ENCODE assay signal across 13 cellular contexts in the genomic region with DNA sequence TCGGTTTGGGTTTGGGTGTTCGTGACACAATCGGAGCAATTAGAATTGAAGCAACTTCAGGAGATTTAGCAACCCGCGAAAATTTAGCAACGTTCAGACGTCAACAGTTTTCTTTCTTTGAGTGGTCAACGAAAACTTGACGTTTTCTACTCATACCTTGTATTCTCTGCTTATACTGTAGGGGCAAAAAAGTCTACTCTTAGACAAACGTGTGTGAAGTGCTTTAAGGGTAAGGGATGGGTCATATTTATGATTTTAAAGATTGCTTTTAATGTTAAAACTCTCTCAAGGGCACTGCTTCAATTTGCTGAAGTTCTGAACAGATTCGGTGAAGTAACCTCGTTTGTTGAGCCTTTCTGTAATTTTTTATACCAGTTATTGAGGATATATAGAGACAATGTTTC. TPM values are rescaled to one million over a fixed set of nuclear protein-coding genes. Genes with fewer than 3 reads are reported as not detected.
DNase-seq lines count a peak whose midpoint lies in the region; ATAC-seq and TF ChIP-seq lines count a peak whose summit lies in the region.
"Had no signal": no experiment of that assay in that cellular context is flagged by ENCODE, and none has a peak within 500 bp of the region (broad histone marks: within the 10 kb centered on the region; RNA-seq: fewer than 3 reads in every experiment).

No MANE protein-coding gene starts in this region.

- peaks cover 40% of the 10 kb centered on the region for H3K4me1 Mint-ChIP-seq in CD8-positive, alpha-beta T cell (ENCODE audit: low read depth)
- H3K4me1 Mint-ChIP-seq in activated B cell treated with CpG ODN at 0.5 μM for 24 hours (peaks cover 40% of the 10 kb centered on the region), mesothelial cell of epicardium (peaks cover 35% of the 10 kb centered on the region)

- peaks cover 70% of the 10 kb centered on the region for H3K27me3 Mint-ChIP-seq in CD8-positive, alpha-beta T cell (ENCODE audit: low read depth)
- H3K27me3 Mint-ChIP-seq in activated B cell treated with CpG ODN at 0.5 μM for 24 hours (peaks cover 67% of the 10 kb centered on the region), mesothelial cell of epicardium (ENCODE audit: low read depth) (peaks cover 95% of the 10 kb centered on the region)

- no peaks in the 10 kb centered on the region for H3K36me3 ChIP-seq in CD8-positive, alpha-beta T cell (ENCODE audit: insufficient read depth, low read length)
- H3K36me3 ChIP-seq: transverse colon had no signal

- POLR2A ChIA-PET in CD8-positive, alpha-beta T cell (lab: Charles Lee), result no interaction called here
- POLR2A ChIA-PET in activated B cell treated with CpG ODN at 0.5 μM for 24 hours (lab: Charles Lee), result interaction anchor here (0.7 kb wide), 1 partner anchor 10 kb away, joined by 3 read pairs; no protein-coding TSS in a partner anchor

- TF ChIP-seq CTCF in CD8-positive, alpha-beta T cell (IDR thresholded peaks at IDR 0.05), result no peak
- no peak for TF ChIP-seq CTCF in HL-60 (IDR thresholded peaks at IDR 0.05; ENCODE audit: insufficient read depth, low read length)
- no peak for TF ChIP-seq CTCF in activated B cell treated with CpG ODN at 0.5 μM for 24 hours (IDR thresholded peaks at IDR 0.05)
- no peak for TF ChIP-seq CTCF in mesothelial cell of epicardium (IDR thresholded peaks at IDR 0.05; ENCODE audit: unreplicated experiment)

- ATAC-seq in CD8-positive, alpha-beta T cell, result no peak
- ATAC-seq in activated B cell treated with CpG ODN at 0.5 μM for 24 hours (ENCODE audit: low read depth) (no peak), GM21619 (IDR thresholded peaks at IDR 0.05; ENCODE audit: unreplicated experiment) (no peak)

- intact Hi-C loops in CD8-positive, alpha-beta T cell (cut with DNase I, micrococcal nuclease), result no loop called here
- intact Hi-C loops in activated B cell treated with CpG ODN at 0.5 μM for 24 hours (cut with micrococcal nuclease), result no loop called here

- H3K9me3 ChIP-seq in CD8-positive, alpha-beta T cell (ENCODE audit: low read length), result no peaks in the 10 kb centered on the region
- H3K9me3 ChIP-seq: SJCRH30, transverse colon had no signal

- no peak overlapping the region for H3K27ac Mint-ChIP-seq in CD8-positive, alpha-beta T cell
- peak overlapping the region; percentile 41 for H3K27ac Mint-ChIP-seq in activated B cell treated with CpG ODN at 0.5 μM for 24 hours
- H3K27ac Mint-ChIP-seq in mesothelial cell of epicardium, result no peak overlapping the region
- H3K27ac Mint-ChIP-seq: memory B cell had no signal

- H3K4me3 ChIP-seq in CD8-positive, alpha-beta T cell (ENCODE audit: low read depth, low read length), result no peak overlapping the region
- peak overlapping the region; percentile 31 for H3K4me3 ChIP-seq in HL-60 (replicated peaks; ENCODE audit: insufficient read depth, low read length)
- H3K4me3 ChIP-seq: SJCRH30 had no signal

- no peaks in the 10 kb centered on the region for H3K36me3 Mint-ChIP-seq in CD8-positive, alpha-beta T cell
- H3K36me3 Mint-ChIP-seq in activated B cell treated with CpG ODN at 0.5 μM for 24 hours (ENCODE audit: low read depth) (peaks cover 4% of the 10 kb centered on the region), mesothelial cell of epicardium (no peaks in the 10 kb centered on the region)
- H3K36me3 Mint-ChIP-seq: memory B cell had no signal

- H3K27ac ChIP-seq in CD8-positive, alpha-beta T cell (ENCODE audit: low read depth, low read length), result no peak overlapping the region
- peak overlapping the region; percentile 85 for H3K27ac ChIP-seq in HL-60 (replicated peaks)
- H3K27ac ChIP-seq: epithelial cell of prostate, SJCRH30, transverse colon had no signal

- peaks cover 32% of the 10 kb centered on the region for H3K4me1 ChIP-seq in CD8-positive, alpha-beta T cell (ENCODE audit: insufficient read depth, low read length)
- H3K4me1 ChIP-seq: SJCRH30 had no signal

- CTCF ChIA-PET in CD8-positive, alpha-beta T cell (lab: Charles Lee), result no interaction called here
- CTCF ChIA-PET in activated B cell treated with CpG ODN at 0.5 μM for 24 hours (lab: Charles Lee), result no interaction called here

- H3K27me3 ChIP-seq in CD8-positive, alpha-beta T cell (ENCODE audit: insufficient read depth, low read length), result peaks cover 42% of the 10 kb centered on the region
- no peaks in the 10 kb centered on the region for H3K27me3 ChIP-seq in HL-60 (ENCODE audit: insufficient read depth, poor library complexity, severe bottlenecking)
- H3K27me3 ChIP-seq: SJCRH30 had no signal

- peaks cover 5% of the 10 kb centered on the region for H3K9me3 Mint-ChIP-seq in CD8-positive, alpha-beta T cell
- H3K9me3 Mint-ChIP-seq in activated B cell treated with CpG ODN at 0.5 μM for 24 hours, result peaks cover 4% of the 10 kb centered on the region
- no peaks in the 10 kb centered on the region for H3K9me3 Mint-ChIP-seq in mesothelial cell of epicardium

- no peak for DNase-seq in CD8-positive, alpha-beta T cell
- peak; percentile 79 to 89 for DNase-seq in HL-60 (ENCODE audit: low read depth in 1 of 2, low spot score in 1 of 2)
- no peak for DNase-seq in activated B cell treated with CpG ODN at 0.5 μM for 24 hours
- DNase-seq in mesothelial cell of epicardium (ENCODE audit: low spot score in 2 of 2, unreplicated experiment in 2 of 2), result no peak
- no peak for DNase-seq in NCI-H1092 (lab: John Stamatoyannopoulos, UW)
- no peak for DNase-seq in NCI-H2081 treated with DMSO at 0.1 percent for 48 hours (lab: John Stamatoyannopoulos, UW)
- DNase-seq in cerebellar cortex (ENCODE audit: low spot score), result no peak
- DNase-seq: NCI-H1092 treated with DMSO at 0.1 percent for 48 hours, SJCRH30, transverse colon had no signal

- H3K4me3 Mint-ChIP-seq in CD8-positive, alpha-beta T cell, result peak overlapping the region; percentile 70
- H3K4me3 Mint-ChIP-seq in activated B cell treated with CpG ODN at 0.5 μM for 24 hours (peak overlapping the region; percentile 41), mesothelial cell of epicardium (peak overlapping the region; percentile 45)
- H3K4me3 Mint-ChIP-seq: memory B cell had no signal

RNA-seq across cellular contexts. Expression of gene OTX1, which starts 9.5 kb away (rescaled TPM):
- not detected for total RNA-seq in CD8-positive, alpha-beta T cell
- total RNA-seq in activated B cell treated with CpG ODN at 0.5 μM for 24 hours (not detected in 2 replicates), mesothelial cell of epicardium (0.71 to 1.1 TPM (median 0.87 TPM) in 3 replicates)
- total RNA-seq: transverse colon had no signal

Comparison
In these comparisons a context has a peak if more than half of its experiments do, and no peak if none do; other contexts are left out.
1. DNase-seq: peak in HL-60 (2 of 2); none in CD8-positive, alpha-beta T cell (0 of 7), activated B cell treated with CpG ODN at 0.5 μM for 24 hours (single experiment), mesothelial cell of epicardium (0 of 2), NCI-H1092 (single experiment), NCI-H2081 treated with DMSO at 0.1 percent for 48 hours (single experiment) and cerebellar cortex (single experiment).
2. Peak in every context shown above with its lines, with median percentiles within 50 percentile points of each other: H3K4me3 Mint-ChIP-seq.